Comparison of ENCODE assay signal across 9 cellular contexts in the genomic region with DNA sequence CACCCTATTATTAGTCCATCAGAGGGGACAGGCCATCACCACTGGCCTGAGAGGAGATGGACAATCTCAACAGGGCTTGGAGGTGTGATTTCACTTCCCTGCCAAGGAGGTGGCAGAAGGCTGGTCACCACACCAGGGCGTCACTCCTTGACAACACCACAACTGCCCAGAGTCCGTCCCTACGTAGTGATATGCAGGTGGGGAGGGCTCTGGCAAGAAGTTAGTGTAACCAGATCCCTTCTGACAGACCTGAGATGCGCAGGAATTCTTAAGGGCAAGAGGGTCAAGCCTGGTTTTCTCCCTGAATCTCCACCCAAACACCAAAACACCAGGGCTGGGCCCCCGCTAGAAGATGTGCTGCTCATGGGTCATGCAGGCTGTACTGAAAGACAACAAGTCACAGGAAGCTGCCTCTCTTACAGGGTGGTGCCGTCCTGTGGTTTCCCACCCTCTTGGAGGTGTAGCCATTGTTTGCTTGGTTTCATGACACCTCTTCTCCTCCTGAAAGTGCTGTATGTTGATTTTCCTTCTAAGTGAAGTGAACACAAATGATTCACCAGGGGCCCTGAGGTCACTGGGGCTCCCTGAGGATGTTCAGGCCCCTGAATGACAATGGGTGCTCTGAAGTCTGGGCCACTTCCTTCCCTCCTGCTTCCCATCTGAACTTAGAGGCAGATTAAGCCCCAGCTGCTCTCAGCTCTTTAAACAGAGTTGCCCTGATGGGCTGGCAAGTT. TPM values are rescaled to one million over a fixed set of nuclear protein-coding genes. Genes with fewer than 3 reads are reported as not detected.
DNase-seq lines count a peak whose midpoint lies in the region; ATAC-seq, FAIRE-seq and TF ChIP-seq lines count a peak whose summit lies in the region.
"Had no signal": no experiment of that assay in that cellular context is flagged by ENCODE, and none has a peak within 500 bp of the region (broad histone marks: within the 10 kb centered on the region; RNA-seq: fewer than 3 reads in every experiment).

No MANE protein-coding gene starts in this region.

- peak overlapping the region; percentile 51 to 65 for H3K4me2 ChIP-seq in H1 (ENCODE audit: insufficient read depth in 1 of 2, low read depth in 2 of 2, low read length in 2 of 2)

- H3K27ac ChIP-seq in H1 (ENCODE audit: low read depth, low read length) = no peak overlapping the region

- H3K23me2 ChIP-seq in H1 (ENCODE audit: low read depth, low read length) = no peaks in the 10 kb centered on the region

- peak; percentile 3 to 8; a peak in 2 of 4 replicates for TF ChIP-seq RAD21 in H1 (IDR thresholded peaks at IDR 0.05 in 1 of 2, conservative IDR thresholded peaks at IDR 0.05 in 1 of 2; ENCODE audit: low read depth in 2 of 2, low read length in 2 of 2)

- peak overlapping the region; percentile 93; the same call in 1 of the 2 replicates for H2BK5ac ChIP-seq in H1 (ENCODE audit: low read depth, low read length)

- 0 out of 7 replicates have a peak overlapping the region, but pooled peaks of 1 of the 4 experiments have one; percentile 42 for H3K9ac ChIP-seq in H1 (replicated peaks in 1 of 4; ENCODE audit: extremely low read depth in 1 of 4, low read depth in 3 of 4, low read length in 3 of 4)

- peak overlapping the region; percentile 52; the same call in 1 of the 2 replicates for H3K18ac ChIP-seq in H1 (ENCODE audit: extremely low read depth, low read length)

- 57% methylated on average over 6 of the region's 6 CpGs; no CpG with 5 or more reads in 1 of the 2 experiments for WGBS in H1 (ENCODE audit: extremely low coverage in 1 of 2, insufficient coverage in 1 of 2, insufficient read length in 1 of 2, insufficient replicate concordance in 2 of 2, low coverage in 1 of 2, low lambda C conversion rate in 2 of 2, missing lambda C conversion rate in 1 of 2), 2 experiments

- no peaks in the 10 kb centered on the region for H3K9me3 ChIP-seq in H1 (ENCODE audit: insufficient read depth in 2 of 2, low read depth in 1 of 2, low read length in 1 of 2)

- no peak overlapping the region for H4K8ac ChIP-seq in H1 (ENCODE audit: extremely low read depth, insufficient read depth, low read length)

- no peak overlapping the region for H2BK120ac ChIP-seq in H1 (replicated peaks; ENCODE audit: low read depth, low read length)

- CTCF ChIA-PET in H1 (lab: Charles Lee; ENCODE audit: partially characterized antibody) = interaction anchor here (0.9 to 4.9 kb wide), 8 partner anchors 11 to 89 kb away, joined by 4 to 26 read pairs (median 6); a partner anchor contains a TSS

- no peak overlapping the region for H3K23ac ChIP-seq in H1 (ENCODE audit: insufficient read length)

- TF ChIP-seq POLR2A in H54 (IDR thresholded peaks at IDR 0.05; ENCODE audit: low read depth, low read length) (no peak), H1 (IDR thresholded peaks at IDR 0.05; ENCODE audit: control extremely low read depth in 1 of 2, low read depth in 2 of 2, low read length in 2 of 2) (0 out of 3 replicates have a peak, but pooled peaks of 1 of the 2 experiments have one; percentile 38)

- peak overlapping the region; percentile 99 for H2AK5ac ChIP-seq in H1 (ENCODE audit: low read depth, low read length)

- peak; percentile 15 for FAIRE-seq in H54 (lab: Jason Lieb, UNC)
- peak; percentile 63 for FAIRE-seq in H1 (lab: Jason Lieb, UNC)
- FAIRE-seq: endometrium had no signal

- 0 out of 8 replicates have a peak overlapping the region, but pooled peaks of 1 of the 4 experiments have one; percentile 12 for H3K4me3 ChIP-seq in H1 (ENCODE audit: extremely low read depth in 1 of 4, insufficient read depth in 2 of 4, low read depth in 3 of 4, low read length in 4 of 4)

- 0 out of 2 replicates have a peak overlapping the region, but pooled peaks have one; percentile 62 for H2BK15ac ChIP-seq in H1 (ENCODE audit: low read length)

- no peak overlapping the region for H2BK20ac ChIP-seq in H1 (ENCODE audit: low read length)

- H3K56ac ChIP-seq in H1 (replicated peaks; ENCODE audit: insufficient read length, low read depth, low read length) = no peak overlapping the region

- H4K91ac ChIP-seq in H1 (replicated peaks; ENCODE audit: insufficient read length, low read length) = peak overlapping the region; percentile 70

- POLR2A ChIA-PET in H1 (lab: Charles Lee; ENCODE audit: partially characterized antibody) = interaction anchor here (0.9 to 2.6 kb wide), 4 partner anchors 9 to 51 kb away, joined by 3 to 8 read pairs (median 5); no protein-coding TSS in a partner anchor

- H3K27me3 ChIP-seq in H1 (replicated peaks in 1 of 4; ENCODE audit: control insufficient read depth in 3 of 4, extremely low read depth in 1 of 4, insufficient read depth in 3 of 4, low read length in 3 of 4) = no peaks in the 10 kb centered on the region

- peak; percentile 91 to 94 for ATAC-seq in activated CD4-positive, CD25-positive, alpha-beta regulatory T cell treated with anti-CD3 and anti-CD28 coated beads, Interleukin-2, amount 50 U/mL, for 24 hours
- no peak for ATAC-seq in GM18858 (IDR thresholded peaks at IDR 0.05; ENCODE audit: unreplicated experiment)
- no peak for ATAC-seq in GM21526 (IDR thresholded peaks at IDR 0.05; ENCODE audit: low FRiP score, unreplicated experiment)

- peaks cover 5% of the 10 kb centered on the region; the same call in 1 of the 2 replicates for H3K79me1 ChIP-seq in H1 (ENCODE audit: low read depth, low read length)

- H4K20me1 ChIP-seq in H1 (replicated peaks in 1 of 2; ENCODE audit: control insufficient read depth in 1 of 2, insufficient read depth in 2 of 2, low read length in 2 of 2) = peaks cover 8 to 26% of the 10 kb centered on the region in 2 experiments

- no peak overlapping the region for H3K4ac ChIP-seq in H1 (replicated peaks; ENCODE audit: insufficient read length, low read depth, low read length)

- DNase-seq in H54 (ENCODE audit: insufficient read length, low spot score) (peak; percentile 40), H1 (ENCODE audit: low read depth in 1 of 2, low spot score in 2 of 2) (peak in 1 of 2 experiments; percentile 80), DMS114 treated with DMSO at 0.1 percent for 48 hours (lab: John Stamatoyannopoulos, UW; ENCODE audit: unreplicated experiment) (no peak), SIG-M5 treated with dmso at 0.1 percent for 504 hours (lab: John Stamatoyannopoulos, UW; ENCODE audit: unreplicated experiment) (no peak)
- peak; percentile 16 to 50 (median 45) for DNase-seq in stimulated activated CD4-positive, alpha-beta T cell treated with anti-CD3 and anti-CD28 coated beads, TNF-alpha, amount 100 ng/mL, for 1 hour (ENCODE audit: low read depth in 3 of 3, low spot score in 1 of 3)

- H3K4me1 ChIP-seq in H1 (replicated peaks in 1 of 4; ENCODE audit: control insufficient read depth in 3 of 4, insufficient read depth in 4 of 4, low read length in 3 of 4) = peaks cover 15 to 28% (median 19%) of the 10 kb centered on the region in 4 experiments

- TF ChIP-seq CTCF in H1 (IDR thresholded peaks at IDR 0.05; ENCODE audit: control extremely low read depth in 1 of 3, insufficient read depth in 1 of 3, low read depth in 1 of 3, low read length in 3 of 3) = no peak

- peak in 1 of 2 experiments; percentile 67; a peak in 1 of 3 replicates for TF ChIP-seq EP300 in H1 (IDR thresholded peaks at IDR 0.05; ENCODE audit: borderline replicate concordance in 1 of 2, low read depth in 2 of 2, low read length in 2 of 2)

- no peak overlapping the region for H3K14ac ChIP-seq in H1 (ENCODE audit: insufficient read length)

- no peak overlapping the region for H2AFZ ChIP-seq in H1 (ENCODE audit: low read length)

- H4K5ac ChIP-seq in H1 (ENCODE audit: insufficient read length, low read depth, low read length) = no peak overlapping the region

- peak overlapping the region; percentile 99 for H2BK12ac ChIP-seq in H1 (ENCODE audit: low read depth, low read length)

- H3K79me2 ChIP-seq in H1 (ENCODE audit: control insufficient read depth in 1 of 2, insufficient read depth in 2 of 2, low read length in 2 of 2) = peaks cover 0 to 34% of the 10 kb centered on the region in 2 experiments; a peak in 3 of 4 replicates

- H3K36me3 ChIP-seq in H1 (ENCODE audit: control insufficient read depth in 2 of 4, insufficient read depth in 4 of 4, low read length in 3 of 4) = no peaks in the 10 kb centered on the region; a peak in 1 of 8 replicates

TF ChIP-seq in H1, 55 proteins besides CTCF, POLR2A, EP300 and RAD21 (continues in another document):
- TF ChIP-seq RFX5 (IDR thresholded peaks at IDR 0.05; ENCODE audit: borderline replicate concordance, low read depth, low read length) (no peak), ZNF274 (IDR thresholded peaks at IDR 0.05; ENCODE audit: borderline replicate concordance, extremely low read depth, low read length) (no peak), TAF1 (IDR thresholded peaks at IDR 0.05; ENCODE audit: low read depth, low read length) (no peak), CHD2 (IDR thresholded peaks at IDR 0.05; ENCODE audit: low read length) (no peak), SAP30 (IDR thresholded peaks at IDR 0.05; ENCODE audit: insufficient read depth, insufficient replicate concordance, low read length) (no peak), CEBPB (IDR thresholded peaks at IDR 0.05; ENCODE audit: low read depth, low read length) (no peak), POLR2AphosphoS5 (IDR thresholded peaks at IDR 0.05; ENCODE audit: low read depth, low read length) (no peak; the same call in 1 of the 2 replicates), SIRT6 (IDR thresholded peaks at IDR 0.05; ENCODE audit: low read length) (no peak), JUN (IDR thresholded peaks at IDR 0.05; ENCODE audit: low read depth, low read length) (peak; percentile 38; the same call in 1 of the 2 replicates), SUZ12 (IDR thresholded peaks at IDR 0.05; ENCODE audit: low read length) (no peak), SIX5 (IDR thresholded peaks at IDR 0.05; ENCODE audit: low read depth, low read length) (no peak), CREB1 (IDR thresholded peaks at IDR 0.05) (no peak), SP2 (IDR thresholded peaks at IDR 0.05; ENCODE audit: low read length) (no peak)
- TF ChIP-seq, protein P1, sequence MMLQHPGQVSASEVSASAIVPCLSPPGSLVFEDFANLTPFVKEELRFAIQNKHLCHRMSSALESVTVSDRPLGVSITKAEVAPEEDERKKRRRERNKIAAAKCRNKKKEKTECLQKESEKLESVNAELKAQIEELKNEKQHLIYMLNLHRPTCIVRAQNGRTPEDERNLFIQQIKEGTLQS (IDR thresholded peaks at IDR 0.05; ENCODE audit: insufficient read depth, low read depth, low read length) = no peak

RNA-seq across cellular contexts. Expression of a gene that starts 27.1 kb away (rescaled TPM):
- 34.0 and 34.5 TPM in 2 replicates for total RNA-seq in H1 (2021; fragmentation: NEBNext Ultra II Directional; extraction: Animal tissue kit (Norgen Biotek cat#: 25700))
- 13.0 and 14.3 TPM in 2 replicates for polyA plus RNA-seq in H1 (2011; rRNA removed)
- 8.8 TPM for polyA plus RNA-seq in H1 (2011; cell fraction: cytosol; rRNA removed)
- 18.9 TPM for polyA plus RNA-seq in H1 (2011; cell fraction: nucleus; rRNA removed)
- polyA plus RNA-seq in H1 (2012, experiment 1 of 2) = 25.9 to 30.4 TPM (median 28.8 TPM) in 4 replicates
- polyA plus RNA-seq in H1 (2012, experiment 2 of 2) = 9.3 TPM
- 32.2 TPM for polyA plus RNA-seq in H1 (2013, experiment 1 of 2)
- 31.1 TPM for polyA plus RNA-seq in H1 (2013, experiment 2 of 2)
- polyA minus RNA-seq in H1 (2011; rRNA and poly(A)+ RNA removed) = 19.2 and 23.2 TPM in 2 replicates
- 16.1 TPM for polyA minus RNA-seq in H1 (2011; cell fraction: cytosol; rRNA and poly(A)+ RNA removed)
- 54.9 TPM for polyA minus RNA-seq in H1 (2011; cell fraction: nucleus; rRNA and poly(A)+ RNA removed)

Comparison
In these comparisons a context has a peak if more than half of its experiments do, and no peak if none do; other contexts are left out.
1. DNase-seq: peak in H54 (single experiment) and stimulated activated CD4-positive, alpha-beta T cell treated with anti-CD3 and anti-CD28 coated beads, TNF-alpha, amount 100 ng/mL, for 1 hour (3 of 3); none in DMS114 treated with DMSO at 0.1 percent for 48 hours (single experiment) and SIG-M5 treated with dmso at 0.1 percent for 504 hours (single experiment).
2. ATAC-seq: peak in activated CD4-positive, CD25-positive, alpha-beta regulatory T cell treated with anti-CD3 and anti-CD28 coated beads, Interleukin-2, amount 50 U/mL, for 24 hours (2 of 2); none in GM18858 (single experiment) and GM21526 (single experiment).